ENCODE assay signal across 1 cellular context in the genomic region with DNA sequence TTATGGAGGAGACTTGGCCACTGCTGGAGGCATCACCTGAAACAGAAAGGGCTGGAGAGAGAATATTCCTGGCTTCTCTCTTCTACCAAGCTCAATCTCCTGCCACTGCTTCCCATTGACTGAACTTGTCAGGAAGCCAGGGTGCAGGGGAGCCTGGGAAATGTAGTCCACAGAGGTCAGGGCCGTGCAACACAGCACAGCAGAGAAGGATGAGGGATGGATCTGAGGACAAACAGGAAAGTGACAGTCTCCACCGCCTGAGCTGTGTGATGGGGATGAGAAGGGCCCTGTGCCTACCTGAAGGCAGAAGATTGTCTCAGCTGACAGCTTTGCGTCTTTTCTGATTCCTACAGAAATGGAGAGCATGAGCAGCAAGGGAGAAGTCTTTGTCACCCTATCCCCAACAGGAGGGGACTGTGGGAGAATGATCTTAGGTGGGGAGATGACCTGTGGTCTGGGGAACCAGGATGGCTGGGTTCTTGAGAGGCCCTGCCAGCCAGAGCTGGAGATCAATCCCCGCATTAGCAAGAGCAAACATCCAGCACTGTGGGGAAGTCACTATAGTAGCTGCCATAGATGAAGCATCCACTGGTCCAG.
TF ChIP-seq lines count a peak whose summit lies in the region.

No MANE protein-coding gene starts in this region.

TF ChIP-seq in SK-N-SH, 30 proteins besides CTCF, POLR2A, EP300 and RAD21 (continued from another document):
- TF ChIP-seq FOXM1 (IDR thresholded peaks at IDR 0.05; ENCODE audit: low read depth) = no peak
